8 cellular contexts compared by ENCODE assay signal in the genomic region with DNA sequence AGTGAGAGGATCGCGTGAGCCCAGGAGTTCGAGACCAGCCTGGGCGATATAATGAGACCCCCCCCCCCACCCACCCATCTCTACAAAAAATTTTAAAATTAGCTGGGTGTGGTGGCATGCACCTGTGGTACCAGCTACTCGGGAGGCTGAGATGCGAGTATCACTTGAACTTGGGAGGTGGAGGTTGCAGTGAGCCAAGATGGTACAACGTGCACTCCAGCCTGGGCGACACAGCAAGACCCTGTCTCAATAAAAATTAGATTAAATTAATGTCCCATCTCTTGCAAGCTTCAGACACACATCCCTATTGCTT. TPM values are rescaled to one million over a fixed set of nuclear protein-coding genes. Genes with fewer than 3 reads are reported as not detected.
DNase-seq lines count a peak whose midpoint lies in the region; ATAC-seq and TF ChIP-seq lines count a peak whose summit lies in the region.

No MANE protein-coding gene starts in this region.

- in situ Hi-C loops in mammary epithelial cell (cut with MboI; ENCODE audit: low sequenced_read_pairs in 2 of 2): no loop called here

- H3K9me3 Mint-ChIP-seq in activated T-cell treated with anti-CD3 and anti-CD28 coated beads, Interleukin-2, amount 50 U/mL, for 72 hours: no peaks in the 10 kb centered on the region

- H3K4me1 Mint-ChIP-seq in activated T-cell treated with anti-CD3 and anti-CD28 coated beads, Interleukin-2, amount 50 U/mL, for 72 hours (ENCODE audit: low read depth): peaks cover 17% of the 10 kb centered on the region

- TF ChIP-seq EP300 in upper lobe of left lung (IDR thresholded peaks at IDR 0.05): no peak

- H3K27ac ChIP-seq in mammary epithelial cell (ENCODE audit: insufficient read depth, low read depth, low read length) (peak overlapping the region; percentile 59), mesodermal cell (ENCODE audit: low read depth, low read length, severe bottlenecking) (no peak overlapping the region), upper lobe of left lung (peak overlapping the region; percentile 86 to 90 (median 90))

- dilution Hi-C loops in mammary epithelial cell (cut with HindIII; ENCODE audit: low sequenced_read_pairs): no loop called here

- H3K4me3 ChIP-seq in mammary epithelial cell (replicated peaks in 1 of 3; ENCODE audit: insufficient read depth in 1 of 3, low read depth in 2 of 3, low read length in 3 of 3) (peak overlapping the region; percentile 89 to 97 (median 92)), mesodermal cell (ENCODE audit: extremely low read depth, insufficient read depth, low read length, poor library complexity, severe bottlenecking) (peak overlapping the region; percentile 86), upper lobe of left lung (peak overlapping the region in 3 of 4 donors; percentile 83 to 85 (median 84))

- WGBS in mammary epithelial cell (ENCODE audit: low coverage, missing lambda C conversion rate): 24% methylated on average over 3 of the region's 8 CpGs
- WGBS in mesodermal cell (ENCODE audit: insufficient coverage in 2 of 2), 2 experiments: 90 to 100% methylated on average over 2 of the region's 8 CpGs
- WGBS in upper lobe of left lung, 2 donors: 57 to 64% methylated on average over 7 to 8 of the region's 8 CpGs

- no peak for DNase-seq in activated T-cell treated with anti-CD3 and anti-CD28 coated beads, Interleukin-2, amount 50 U/mL, for 72 hours
- no peak for DNase-seq in activated T-cell treated with anti-CD3 and anti-CD28 coated beads, Interleukin-2, amount 50 U/mL, for 1 hour
- DNase-seq in mammary epithelial cell: no peak
- no peak for DNase-seq in upper lobe of left lung
- no peak for DNase-seq in NCI-H2081 (lab: John Stamatoyannopoulos, UW)
- DNase-seq in DMS114 treated with DMSO at 0.1 percent for 48 hours (lab: John Stamatoyannopoulos, UW; ENCODE audit: unreplicated experiment): no peak

- peaks cover 56% of the 10 kb centered on the region for H3K27me3 Mint-ChIP-seq in activated T-cell treated with anti-CD3 and anti-CD28 coated beads, Interleukin-2, amount 50 U/mL, for 72 hours (ENCODE audit: low read depth)

- no peaks in the 10 kb centered on the region for H4K20me1 ChIP-seq in mammary epithelial cell (ENCODE audit: insufficient read depth, low read length)

- H3K4me2 ChIP-seq in mammary epithelial cell (ENCODE audit: insufficient read depth, low read depth, low read length): peak overlapping the region; percentile 85

- no peaks in the 10 kb centered on the region for H3K36me3 Mint-ChIP-seq in activated T-cell treated with anti-CD3 and anti-CD28 coated beads, Interleukin-2, amount 50 U/mL, for 72 hours (ENCODE audit: insufficient read depth in 2 of 2)

- H3K9ac ChIP-seq in mammary epithelial cell (ENCODE audit: insufficient read depth, low read length): peak overlapping the region; percentile 81

- H3K9me3 ChIP-seq in mammary epithelial cell (replicated peaks; ENCODE audit: insufficient read depth, low read length) (no peaks in the 10 kb centered on the region), mesodermal cell (ENCODE audit: control insufficient read depth, low read length) (no peaks in the 10 kb centered on the region), upper lobe of left lung (no peaks in the 10 kb centered on the region)

- no peak for ATAC-seq in activated T-cell treated with anti-CD3 and anti-CD28 coated beads, Interleukin-2, amount 50 U/mL, for 72 hours (replicated peaks in 1 of 2)
- ATAC-seq in upper lobe of left lung (ENCODE audit: low FRiP score in 2 of 2) (no peak), GM18505 (IDR thresholded peaks at IDR 0.05; ENCODE audit: unreplicated experiment) (no peak)

- CTCF ChIA-PET in mammary epithelial cell (lab: Charles Lee; ENCODE audit: low non-redundant PET): no interaction called here

- TF ChIP-seq CTCF in mammary epithelial cell (conservative IDR thresholded peaks at IDR 0.05 in 1 of 2, IDR thresholded peaks at IDR 0.05 in 1 of 2; ENCODE audit: extremely low read depth in 1 of 2, insufficient read depth in 1 of 2, low read depth in 1 of 2, low read length in 2 of 2): no peak
- TF ChIP-seq CTCF in upper lobe of left lung (IDR thresholded peaks at IDR 0.05): no peak

- H3K27me3 ChIP-seq in mammary epithelial cell (ENCODE audit: insufficient read depth, low read length): no peaks in the 10 kb centered on the region
- H3K27me3 ChIP-seq in upper lobe of left lung: peaks cover 0 to 8% (median 0%) of the 10 kb centered on the region in 4 donors

- H2AFZ ChIP-seq in mammary epithelial cell (ENCODE audit: low read depth, low read length): peak overlapping the region; percentile 86

- intact Hi-C loops in mammary epithelial cell (cut with micrococcal nuclease): no loop called here

- TF ChIP-seq POLR2A in upper lobe of left lung (IDR thresholded peaks at IDR 0.05) (no peak), GM18505 (IDR thresholded peaks at IDR 0.05; ENCODE audit: borderline replicate concordance, extremely low read depth, insufficient read depth, insufficient read length) (no peak)

- no peak overlapping the region for H3K27ac Mint-ChIP-seq in activated T-cell treated with anti-CD3 and anti-CD28 coated beads, Interleukin-2, amount 50 U/mL, for 72 hours

- no TSS peak for BruUV-seq in mammary epithelial cell (replicated peaks; lab: Mats Ljungman, UMichigan)

- H3K4me1 ChIP-seq in mammary epithelial cell (ENCODE audit: insufficient read depth, low read length): peaks cover 23% of the 10 kb centered on the region
- H3K4me1 ChIP-seq in mesodermal cell (ENCODE audit: control insufficient read depth, insufficient read depth, low read length, poor library complexity, severe bottlenecking): peaks cover 11% of the 10 kb centered on the region
- peaks cover 0 to 36% (median 12%) of the 10 kb centered on the region in 4 donors for H3K4me1 ChIP-seq in upper lobe of left lung

- H3K4me3 Mint-ChIP-seq in activated T-cell treated with anti-CD3 and anti-CD28 coated beads, Interleukin-2, amount 50 U/mL, for 72 hours: peak overlapping the region; percentile 66 to 76

- H3K36me3 ChIP-seq in mammary epithelial cell (ENCODE audit: insufficient read depth, low read length): no peaks in the 10 kb centered on the region
- H3K36me3 ChIP-seq in mesodermal cell (ENCODE audit: control insufficient read depth, insufficient read depth, low read length): no peaks in the 10 kb centered on the region
- no peaks in the 10 kb centered on the region for H3K36me3 ChIP-seq in upper lobe of left lung

- H3K79me2 ChIP-seq in mammary epithelial cell (ENCODE audit: insufficient read depth, low read length): peaks cover 50% of the 10 kb centered on the region

RNA-seq across cellular contexts. Expression of gene PROSER2, which starts 0.4 kb away (rescaled TPM):
- 1 to 10 TPM; 1.1 to 1.6 TPM for total RNA-seq in activated T-cell treated with anti-CD3 and anti-CD28 coated beads, Interleukin-2, amount 50 U/mL, for 72 hours
- total RNA-seq in mammary epithelial cell (10 to 100 TPM; 56.3 to 65.7 TPM), upper lobe of left lung (10 to 100 TPM; 19.8 to 64.5 (median 24.7) TPM)
- 20.4 TPM for polyA plus RNA-seq in mammary epithelial cell
- polyA minus RNA-seq in mammary epithelial cell: 18.0 TPM
- 3.1 TPM for polyA plus RNA-seq in mesodermal cell (2013, experiment 1 of 2)
- 4.4 TPM for polyA plus RNA-seq in mesodermal cell (2013, experiment 2 of 2)

Comparison
In these comparisons a context has a peak if more than half of its experiments do, and no peak if none do; other contexts are left out.
1. RNA of gene PROSER2, which starts 0.4 kb away (total RNA-seq): 56.3 to 65.7 TPM in mammary epithelial cell and 19.8 to 64.5 TPM in upper lobe of left lung; 1.1 to 1.6 TPM in activated T-cell treated with anti-CD3 and anti-CD28 coated beads, Interleukin-2, amount 50 U/mL, for 72 hours; every median in the first group is over 4 times any median in the second.
2. Peak in every context shown above with its lines, with median percentiles within 50 percentile points of each other: H3K4me3 ChIP-seq.